1 cellular context compared by ENCODE assay signal in genomic region chr7:74006032-74006431, GRCh38.
TF ChIP-seq lines count a peak whose summit lies in the region.

No MANE protein-coding gene starts in this region.

TF ChIP-seq in K562, 482 proteins besides CTCF, POLR2A, EP300 and RAD21:
- TF ChIP-seq ZNF512 (tag; IDR thresholded peaks at IDR 0.05) (peak; percentile 0; the same call in 1 of the 2 replicates), ARNT (IDR thresholded peaks at IDR 0.05) (no peak)
